In genomic region chr6:116389357-116389756, GRCh38 we compare ENCODE assay signal across 24 cellular contexts. TPM values are rescaled to one million over a fixed set of nuclear protein-coding genes. Genes with fewer than 3 reads are reported as not detected.
DNase-seq lines count a peak whose midpoint lies in the region; ATAC-seq, FAIRE-seq and TF ChIP-seq lines count a peak whose summit lies in the region.
"Had no signal": no experiment of that assay in that cellular context is flagged by ENCODE, and none has a peak within 500 bp of the region (broad histone marks: within the 10 kb centered on the region; RNA-seq: fewer than 3 reads in every experiment).

No MANE protein-coding gene starts in this region.

- H3K9ac ChIP-seq in endothelial cell of umbilical vein (replicated peaks; ENCODE audit: extremely low read depth, insufficient read depth, low read length) (no peak overlapping the region), SK-N-SH (no peak overlapping the region)

- H3K4me3 Mint-ChIP-seq in stimulated activated memory B cell treated with anti-CD40 and anti-IgM and Interleukin-4, amounts not matched to agents 10 μg/mL and 1 μg/mL and 100 μg/mL, for 72 hours: no peak overlapping the region
- H3K4me3 Mint-ChIP-seq: activated CD8-positive, alpha-beta T cell treated with anti-CD3 and anti-CD28 coated beads for 36 hours; activated naive CD4-positive, alpha-beta T cell treated with anti-CD3 and anti-CD28 coated beads, Interleukin-2, amount 10 ng/mL, durations not matched to agents 7 days and 5 days; activated T-cell treated with anti-CD3 and anti-CD28 coated beads, Interleukin-2, amount 50 U/mL, for 4 hours; stimulated activated naive CD8-positive, alpha-beta T cell treated with anti-CD3 and anti-CD28 coated beads, Interleukin-15, Interleukin-2, amounts not matched to agents 100 ng/mL and 50 ng/mL, for 24 hours; type B pancreatic cell had no signal

- DNase-seq in GM03348 (ENCODE audit: low spot score) (peak; percentile 29), RCC 7860 (ENCODE audit: low spot score) (no peak), endothelial cell of umbilical vein (ENCODE audit: low read depth, low spot score) (no peak), SK-N-SH (no peak)
- DNase-seq: activated CD8-positive, alpha-beta T cell treated with anti-CD3 and anti-CD28 coated beads for 36 hours; activated naive CD4-positive, alpha-beta T cell treated with anti-CD3 and anti-CD28 coated beads, Interleukin-2, amount 10 ng/mL, durations not matched to agents 7 days and 5 days; activated T-cell treated with anti-CD3 and anti-CD28 coated beads, Interleukin-2, amount 50 U/mL, for 4 hours; C1 segment of cervical spinal cord; colonic mucosa; DMS 273 treated with DMSO at 0.1 percent for 48 hours; GF-D8; KG1; NCI-H2029; NCI-H446 treated with DMSO at 0.1 percent for 48 hours; SHP77; T-helper 1 cell had no signal

- intact Hi-C loops in endothelial cell of umbilical vein (cut with micrococcal nuclease): no loop called here

- no peaks in the 10 kb centered on the region for H3K36me3 ChIP-seq in endothelial cell of umbilical vein (ENCODE audit: control insufficient read depth in 2 of 2, extremely low read depth in 1 of 2, insufficient read depth in 2 of 2, low read length in 2 of 2)
- no peaks in the 10 kb centered on the region for H3K36me3 ChIP-seq in SK-N-SH (replicated peaks in 1 of 2; ENCODE audit: control insufficient read depth in 1 of 2, insufficient read depth in 2 of 2, low read length in 1 of 2)
- H3K36me3 ChIP-seq: colonic mucosa had no signal

- H3K27me3 Mint-ChIP-seq in stimulated activated memory B cell treated with anti-CD40 and anti-IgM and Interleukin-4, amounts not matched to agents 10 μg/mL and 1 μg/mL and 100 μg/mL, for 72 hours: no peaks in the 10 kb centered on the region
- H3K27me3 Mint-ChIP-seq: activated CD8-positive, alpha-beta T cell treated with anti-CD3 and anti-CD28 coated beads for 36 hours; stimulated activated naive CD8-positive, alpha-beta T cell treated with anti-CD3 and anti-CD28 coated beads, Interleukin-15, Interleukin-2, amounts not matched to agents 100 ng/mL and 50 ng/mL, for 24 hours; type B pancreatic cell had no signal

- peak overlapping the region; percentile 81 for H3K27ac Mint-ChIP-seq in stimulated activated memory B cell treated with anti-CD40 and anti-IgM and Interleukin-4, amounts not matched to agents 10 μg/mL and 1 μg/mL and 100 μg/mL, for 72 hours
- H3K27ac Mint-ChIP-seq: activated CD8-positive, alpha-beta T cell treated with anti-CD3 and anti-CD28 coated beads for 36 hours; activated naive CD4-positive, alpha-beta T cell treated with anti-CD3 and anti-CD28 coated beads, Interleukin-2, amount 10 ng/mL, durations not matched to agents 7 days and 5 days; stimulated activated naive CD8-positive, alpha-beta T cell treated with anti-CD3 and anti-CD28 coated beads, Interleukin-15, Interleukin-2, amounts not matched to agents 100 ng/mL and 50 ng/mL, for 24 hours; type B pancreatic cell had no signal

- no peaks in the 10 kb centered on the region for H3K36me3 Mint-ChIP-seq in stimulated activated memory B cell treated with anti-CD40 and anti-IgM and Interleukin-4, amounts not matched to agents 10 μg/mL and 1 μg/mL and 100 μg/mL, for 72 hours
- H3K36me3 Mint-ChIP-seq: activated naive CD4-positive, alpha-beta T cell treated with anti-CD3 and anti-CD28 coated beads, Interleukin-2, amount 10 ng/mL, durations not matched to agents 7 days and 5 days had no signal

- no peaks in the 10 kb centered on the region for H4K20me1 ChIP-seq in endothelial cell of umbilical vein (replicated peaks; ENCODE audit: control insufficient read depth, extremely low read depth, insufficient read depth, low read length)
- no peaks in the 10 kb centered on the region for H4K20me1 ChIP-seq in SK-N-SH (ENCODE audit: insufficient read depth)

- TF ChIP-seq POLR2A in endothelial cell of umbilical vein (IDR thresholded peaks at IDR 0.05; ENCODE audit: low read depth, low read length): no peak

- H3K27ac ChIP-seq in endothelial cell of umbilical vein (ENCODE audit: insufficient read depth, low read depth, low read length) (peak overlapping the region; percentile 42), SK-N-SH (ENCODE audit: low read depth in 2 of 2, low read length in 1 of 2) (peak overlapping the region in 1 of 2 experiments; percentile 40; a peak in 1 of 4 replicates)
- H3K27ac ChIP-seq: colonic mucosa had no signal

- POLR2A ChIA-PET in endothelial cell of umbilical vein (lab: Charles Lee): interaction anchor here (1.0 kb wide), 1 partner anchor 18 kb away, joined by 3 read pairs; the partner anchor contains the start of gene DSE
- POLR2A ChIA-PET in SK-N-SH (lab: Yijun Ruan, JAX): no interaction called here

- peaks cover 76% of the 10 kb centered on the region for H3K4me1 Mint-ChIP-seq in stimulated activated memory B cell treated with anti-CD40 and anti-IgM and Interleukin-4, amounts not matched to agents 10 μg/mL and 1 μg/mL and 100 μg/mL, for 72 hours

- H2AFZ ChIP-seq in endothelial cell of umbilical vein (ENCODE audit: low read depth, low read length): no peak overlapping the region
- H2AFZ ChIP-seq in SK-N-SH (ENCODE audit: low read depth): no peak overlapping the region

- H3K9me3 Mint-ChIP-seq in stimulated activated memory B cell treated with anti-CD40 and anti-IgM and Interleukin-4, amounts not matched to agents 10 μg/mL and 1 μg/mL and 100 μg/mL, for 72 hours: no peaks in the 10 kb centered on the region
- H3K9me3 Mint-ChIP-seq: activated CD8-positive, alpha-beta T cell treated with anti-CD3 and anti-CD28 coated beads for 36 hours; activated naive CD4-positive, alpha-beta T cell treated with anti-CD3 and anti-CD28 coated beads, Interleukin-2, amount 10 ng/mL, durations not matched to agents 7 days and 5 days; activated T-cell treated with anti-CD3 and anti-CD28 coated beads, Interleukin-2, amount 50 U/mL, for 4 hours; stimulated activated naive CD8-positive, alpha-beta T cell treated with anti-CD3 and anti-CD28 coated beads, Interleukin-15, Interleukin-2, amounts not matched to agents 100 ng/mL and 50 ng/mL, for 24 hours; type B pancreatic cell had no signal

- H3K4me3 ChIP-seq in endothelial cell of umbilical vein (replicated peaks in 1 of 3; ENCODE audit: insufficient read depth in 1 of 3, low read depth in 1 of 3, low read length in 3 of 3) (peak overlapping the region in 1 of 3 experiments; percentile 12), SK-N-SH (ENCODE audit: low read depth in 2 of 2, low read length in 1 of 2) (no peak overlapping the region)
- H3K4me3 ChIP-seq: colonic mucosa, lung had no signal

- H3K79me2 ChIP-seq in endothelial cell of umbilical vein (ENCODE audit: control insufficient read depth, insufficient read depth, low read length): no peaks in the 10 kb centered on the region
- peaks cover 62% of the 10 kb centered on the region; the same call in 1 of the 2 replicates for H3K79me2 ChIP-seq in SK-N-SH (ENCODE audit: insufficient read depth)

- peaks cover 29% of the 10 kb centered on the region for H3F3A ChIP-seq in SK-N-SH (replicated peaks; ENCODE audit: insufficient read depth)

- no peaks in the 10 kb centered on the region for H3K9me2 ChIP-seq in SK-N-SH

- TF ChIP-seq CTCF in endothelial cell of umbilical vein (IDR thresholded peaks at IDR 0.05; ENCODE audit: extremely low read depth in 1 of 2, insufficient read depth in 1 of 2, low read depth in 1 of 2, low read length in 2 of 2) (no peak), SK-N-SH (IDR thresholded peaks at IDR 0.05) (no peak)

- no peak for ATAC-seq in stimulated activated memory B cell treated with anti-CD40 and anti-IgM and Interleukin-4, amounts not matched to agents 10 μg/mL and 1 μg/mL and 100 μg/mL, for 72 hours
- ATAC-seq in HG03135 (IDR thresholded peaks at IDR 0.05; ENCODE audit: unreplicated experiment): no peak
- ATAC-seq in HG02870 (IDR thresholded peaks at IDR 0.05; ENCODE audit: unreplicated experiment): no peak
- ATAC-seq: activated CD8-positive, alpha-beta T cell treated with anti-CD3 and anti-CD28 coated beads for 36 hours; activated T-cell treated with anti-CD3 and anti-CD28 coated beads, Interleukin-2, amount 50 U/mL, for 4 hours; sciatic nerve had no signal

- dilution Hi-C loops in endothelial cell of umbilical vein (cut with MboI; ENCODE audit: extremely low pct_ligation_motif_present, low sequenced_read_pairs): no loop called here

- H3K27me3 ChIP-seq in endothelial cell of umbilical vein (ENCODE audit: control insufficient read depth in 2 of 2, insufficient read depth in 2 of 2, low read length in 2 of 2) (no peaks in the 10 kb centered on the region), SK-N-SH (ENCODE audit: insufficient read depth) (no peaks in the 10 kb centered on the region)
- H3K27me3 ChIP-seq: colonic mucosa had no signal

- FAIRE-seq in RCC 7860 (lab: Jason Lieb, UNC): peak; percentile 63
- no peak for FAIRE-seq in endothelial cell of umbilical vein (lab: Jason Lieb, UNC)
- FAIRE-seq: islet of Langerhans had no signal

- no TSS peak for BruUV-seq in endothelial cell of umbilical vein (replicated peaks; lab: Mats Ljungman, UMichigan)

- H3K4me2 ChIP-seq in endothelial cell of umbilical vein (ENCODE audit: insufficient read depth, low read length) (peak overlapping the region; percentile 46), SK-N-SH (no peak overlapping the region)

- no peaks in the 10 kb centered on the region for H3K9me1 ChIP-seq in endothelial cell of umbilical vein (replicated peaks; ENCODE audit: control insufficient read depth, extremely low read depth, insufficient read depth, low read length)

- H3K9me3 ChIP-seq in endothelial cell of umbilical vein (replicated peaks; ENCODE audit: control insufficient read depth, insufficient read depth, low read length) (no peaks in the 10 kb centered on the region), SK-N-SH (no peaks in the 10 kb centered on the region)
- H3K9me3 ChIP-seq: colonic mucosa had no signal

- TF ChIP-seq EP300 in SK-N-SH (IDR thresholded peaks at IDR 0.05; ENCODE audit: borderline replicate concordance in 1 of 2, low read depth in 1 of 2, low read length in 1 of 2): no peak

- H3K4me1 ChIP-seq in endothelial cell of umbilical vein (ENCODE audit: control insufficient read depth, extremely low read depth, insufficient read depth, low read length): peaks cover 41% of the 10 kb centered on the region
- peaks cover 5 to 63% of the 10 kb centered on the region in 2 experiments for H3K4me1 ChIP-seq in SK-N-SH (ENCODE audit: control insufficient read depth in 1 of 2, insufficient read depth in 2 of 2, low read depth in 1 of 2, low read length in 1 of 2)
- H3K4me1 ChIP-seq: colonic mucosa had no signal

- no peak for TF ChIP-seq RAD21 in SK-N-SH (IDR thresholded peaks at IDR 0.05; ENCODE audit: low read length)

- CTCF ChIA-PET in endothelial cell of umbilical vein (lab: Charles Lee) (interaction anchor here (1.1 to 1.4 kb wide), 3 partner anchors 15 to 122 kb away, joined by 3 to 5 read pairs (median 4); partner anchors contain the start of gene CALHM5), SK-N-SH (lab: Yijun Ruan, JAX) (interaction anchor here (0.9 to 1.4 kb wide), 2 partner anchors 14 to 102 kb away, joined by 3 read pairs; no protein-coding TSS in a partner anchor)

RNA-seq across cellular contexts. Expression of gene DSE, which starts 18.6 kb away (rescaled TPM):
- total RNA-seq in endothelial cell of umbilical vein: 25.0 and 31.3 TPM in 2 replicates
- polyA plus RNA-seq in endothelial cell of umbilical vein: 12.0 and 16.0 TPM in 2 replicates
- 11.3 TPM in 2 replicates for polyA plus RNA-seq in endothelial cell of umbilical vein (2011; cell fraction: cytosol; rRNA removed)
- 17.0 and 18.4 TPM in 2 replicates for polyA plus RNA-seq in endothelial cell of umbilical vein (2011; cell fraction: nucleus; rRNA removed)
- polyA plus RNA-seq in endothelial cell of umbilical vein (2012): 12.4 and 14.3 TPM in 2 replicates
- polyA minus RNA-seq in endothelial cell of umbilical vein: 38.6 and 43.0 TPM in 2 replicates
- polyA minus RNA-seq in endothelial cell of umbilical vein (2011; cell fraction: cytosol; rRNA and poly(A)+ RNA removed): 0.61 TPM
- 36.8 and 51.9 TPM in 2 replicates for polyA minus RNA-seq in endothelial cell of umbilical vein (2011; cell fraction: nucleus; rRNA and poly(A)+ RNA removed)
- polyA plus RNA-seq in SK-N-SH (2012; rRNA removed): 12.7 and 17.4 TPM in 2 replicates
- polyA plus RNA-seq in SK-N-SH (2012; cell fraction: cytosol; rRNA removed): 13.5 and 13.9 TPM in 2 replicates
- polyA plus RNA-seq in SK-N-SH (2012; cell fraction: nucleus; rRNA removed): 19.6 and 19.8 TPM in 2 replicates
